8 cellular contexts compared by ENCODE assay signal in the genomic region with DNA sequence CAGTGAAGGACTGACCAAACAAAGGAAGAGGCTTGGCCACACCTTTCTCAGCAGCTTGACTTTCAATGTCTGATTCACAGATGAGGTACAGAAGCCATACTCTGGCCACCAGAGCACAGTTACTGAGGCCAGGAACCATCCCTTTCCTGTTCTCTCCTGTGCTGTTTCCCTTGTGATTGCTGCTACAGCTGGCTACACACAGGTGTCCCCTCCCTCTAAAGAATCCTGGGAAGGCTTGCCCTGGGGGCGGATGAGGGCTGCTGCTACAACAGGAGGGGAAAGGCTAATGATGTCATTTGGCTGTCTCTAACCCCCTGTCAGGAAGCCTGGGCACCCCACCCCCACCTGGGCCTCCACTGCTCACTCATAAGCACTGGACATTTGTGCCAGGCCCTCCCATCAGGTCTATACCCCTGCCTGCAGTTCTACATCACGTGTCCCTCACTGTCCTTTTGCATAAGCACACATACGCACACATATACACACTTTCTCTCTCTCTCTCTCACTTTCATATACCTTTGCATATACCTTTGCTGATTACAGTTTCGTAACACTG. TPM values are rescaled to one million over a fixed set of nuclear protein-coding genes. Genes with fewer than 3 reads are reported as not detected.
DNase-seq lines count a peak whose midpoint lies in the region; ATAC-seq and TF ChIP-seq lines count a peak whose summit lies in the region.

No MANE protein-coding gene starts in this region.

- peaks cover 85% of the 10 kb centered on the region for H3K4me1 ChIP-seq in OCI-LY7 (ENCODE audit: insufficient read depth, low read length, poor library complexity, severe bottlenecking)
- H3K4me1 ChIP-seq in right cardiac atrium (ENCODE audit: control insufficient read depth, insufficient read depth, low read length) = peaks cover 32% of the 10 kb centered on the region

- no TSS peak for BruUV-seq in OCI-LY7 (replicated peaks; lab: Mats Ljungman, UMichigan)

- no peaks in the 10 kb centered on the region for H3K9me2 ChIP-seq in OCI-LY7 (ENCODE audit: insufficient read depth, low read length)

- H3K27ac ChIP-seq in OCI-LY7 (ENCODE audit: low read depth, low read length, poor library complexity, severe bottlenecking) = peak overlapping the region; percentile 86
- peak overlapping the region; percentile 39 for H3K27ac ChIP-seq in right cardiac atrium (ENCODE audit: low read length)

- no peak overlapping the region; the same call in 1 of the 2 replicates for H2AFZ ChIP-seq in OCI-LY7 (ENCODE audit: low read length)

- CTCF ChIA-PET in OCI-LY7 (lab: Charles Lee; ENCODE audit: unreplicated experiment) = interaction anchor here (0.6 to 1.3 kb wide), 4 partner anchors 19 to 39 kb away, joined by 3 to 4 read pairs (median 3); no protein-coding TSS in a partner anchor

- POLR2A ChIA-PET in OCI-LY7 (lab: Charles Lee) = interaction anchor here (0.6 to 4.1 kb wide), 10 partner anchors 10 to 1820 kb away, joined by 3 to 28 read pairs (median 4); no protein-coding TSS in a partner anchor

- no peaks in the 10 kb centered on the region for H3K27me3 ChIP-seq in right cardiac atrium (ENCODE audit: control insufficient read depth, insufficient read depth)

- H3K79me2 ChIP-seq in OCI-LY7 (ENCODE audit: insufficient read depth, low read depth, low read length) = no peaks in the 10 kb centered on the region; the same call in 1 of the 2 replicates

- peaks cover 18% of the 10 kb centered on the region for H3K36me3 ChIP-seq in OCI-LY7 (ENCODE audit: insufficient read depth, low read length)

- ATAC-seq in GM21723 (IDR thresholded peaks at IDR 0.05; ENCODE audit: unreplicated experiment) = peak; percentile 71
- peak in 1 of 2 donors; percentile 51 for ATAC-seq in right cardiac atrium
- no peak for ATAC-seq in HG02763 (IDR thresholded peaks at IDR 0.05; ENCODE audit: unreplicated experiment)

- no peak for TF ChIP-seq CTCF in GM12864 (IDR thresholded peaks at IDR 0.05; ENCODE audit: low read depth, low read length, missing control alignments)
- no peak for TF ChIP-seq CTCF in OCI-LY7 (conservative IDR thresholded peaks at IDR 0.05; ENCODE audit: low read length)

- H3K4me3 ChIP-seq in GM12864 (ENCODE audit: low read depth, low read length) (no peak overlapping the region), OCI-LY7 (ENCODE audit: low read depth, low read length, poor library complexity, severe bottlenecking) (peak overlapping the region; percentile 3), right cardiac atrium (ENCODE audit: low read length) (no peak overlapping the region)

- WGBS in right cardiac atrium = 71% methylated on average over 4 of the region's 4 CpGs

- DNase-seq in GM12864 (ENCODE audit: low read depth) (peak; percentile 67), OCI-LY7 (ENCODE audit: low spot score) (peak; percentile 24), right cardiac atrium (peak in 1 of 3 donors; percentile 55), GM03348 (ENCODE audit: low spot score) (no peak), DMS153 (lab: John Stamatoyannopoulos, UW) (no peak), 8988T (no peak)

- H3K4me2 ChIP-seq in OCI-LY7 (ENCODE audit: low read length) = peak overlapping the region; percentile 88

- intact Hi-C loops in OCI-LY7 (cut with micrococcal nuclease; ENCODE audit: unreplicated experiment) (no loop called here), right cardiac atrium (cut with DNase I) (no loop called here)

- no peaks in the 10 kb centered on the region for H4K20me1 ChIP-seq in OCI-LY7 (ENCODE audit: insufficient read depth, low read length)

- H3K9me3 ChIP-seq in OCI-LY7 (ENCODE audit: low read length) (no peaks in the 10 kb centered on the region), right cardiac atrium (ENCODE audit: control insufficient read depth, low read length) (no peaks in the 10 kb centered on the region)

RNA-seq across cellular contexts. Expression of a gene that starts 41.3 kb away (rescaled TPM):
- total RNA-seq in OCI-LY7 (2014; rRNA removed; shearing (Covaris generic)) = 11.3 and 17.0 TPM in 2 replicates
- total RNA-seq in OCI-LY7 (2022) = 25.4 and 26.3 TPM in 2 replicates
- total RNA-seq in right cardiac atrium = 10 to 100 TPM; 19.2 to 26.7 (median 22.1) TPM
- polyA plus RNA-seq in right cardiac atrium = 15.9 TPM

RNA-seq across cellular contexts. Expression of a gene that starts 42.5 kb away (rescaled TPM):
- 28.7 and 29.6 TPM in 2 replicates for total RNA-seq in OCI-LY7 (2014; rRNA removed; shearing (Covaris generic))
- total RNA-seq in OCI-LY7 (2022) (13.8 and 15.6 TPM in 2 replicates), right cardiac atrium (10 to 100 TPM; 11.7 to 19.0 (median 11.9) TPM)
- 7.0 TPM for polyA plus RNA-seq in right cardiac atrium

RNA-seq across cellular contexts. Expression of a gene that starts 59.2 kb away (rescaled TPM):
- total RNA-seq in OCI-LY7 (2014; rRNA removed; shearing (Covaris generic)) = 0.21 and 0.60 TPM in 2 replicates
- total RNA-seq in OCI-LY7 (2022) (2.4 and 2.8 TPM in 2 replicates), right cardiac atrium (under 1 TPM; 0.17 to 0.74 (median 0.43) TPM)
- 0.16 TPM for polyA plus RNA-seq in right cardiac atrium

Comparison
In these comparisons a context has a peak if more than half of its experiments do, and no peak if none do; other contexts are left out.
1. DNase-seq: peak in GM12864 (single experiment) and OCI-LY7 (single experiment); none in GM03348 (single experiment), DMS153 (single experiment) and 8988T (single experiment).